ENCODE assay signal across 8 cellular contexts in the genomic region with DNA sequence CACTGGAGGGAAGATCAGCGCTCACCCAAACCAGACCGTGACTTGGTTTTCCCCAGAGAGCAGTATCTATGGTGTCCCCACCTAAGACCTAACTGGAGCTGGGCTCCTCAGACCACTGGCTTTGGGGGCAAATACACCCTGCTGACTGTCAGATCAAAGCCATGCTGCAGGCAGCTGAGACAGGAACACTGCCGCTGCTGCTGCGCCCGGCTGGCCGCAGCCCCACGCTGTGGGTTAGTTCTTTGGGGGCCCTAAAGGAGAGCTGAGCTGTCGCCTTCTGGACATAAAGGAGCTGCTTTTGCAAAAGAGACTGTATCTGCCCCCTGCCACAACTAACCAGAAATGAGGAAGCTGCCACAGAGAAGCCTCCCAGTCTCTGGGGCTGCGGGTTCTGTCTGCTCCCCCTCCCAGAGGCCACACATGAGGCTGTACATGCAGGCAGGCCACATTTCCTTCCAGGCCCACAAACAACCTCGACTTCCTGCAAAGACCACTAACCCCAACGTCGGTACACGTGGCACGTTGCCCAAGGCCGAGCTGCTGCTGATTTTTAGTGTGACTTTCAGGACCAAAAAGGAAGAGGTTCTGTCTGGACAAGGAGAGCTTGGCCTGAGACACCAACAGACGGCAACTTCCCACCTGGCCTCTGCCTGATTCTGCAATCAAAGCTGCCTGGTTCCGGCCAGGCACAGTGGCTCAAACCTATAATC. TPM values are rescaled to one million over a fixed set of nuclear protein-coding genes. Genes with fewer than 3 reads are reported as not detected.
DNase-seq lines count a peak whose midpoint lies in the region; ATAC-seq, FAIRE-seq and TF ChIP-seq lines count a peak whose summit lies in the region.

No MANE protein-coding gene starts in this region.

- peaks cover 14% of the 10 kb centered on the region for H3K27me3 Mint-ChIP-seq in type B pancreatic cell

- ATAC-seq in A549, result peak; percentile 10 to 23; a peak in 3 of 6 replicates

- H3K4me3 ChIP-seq in A549, result no peak overlapping the region
- peak overlapping the region; percentile 5; the same call in 1 of the 2 replicates for H3K4me3 ChIP-seq in Jurkat, Clone E6-1 (ENCODE audit: low read length)

- TF ChIP-seq EP300 in A549 (IDR thresholded peaks at IDR 0.05), result no peak

- WGBS in A549 (ENCODE audit: missing lambda C conversion rate), result 57% methylated on average over 17 of the region's 17 CpGs

- H3K4me1 Mint-ChIP-seq in type B pancreatic cell (ENCODE audit: unreplicated experiment), result no peaks in the 10 kb centered on the region

- no peaks in the 10 kb centered on the region for H3K4me1 ChIP-seq in A549

- no peak overlapping the region for H3K4me2 ChIP-seq in A549

- H3K9me3 Mint-ChIP-seq in type B pancreatic cell, result no peaks in the 10 kb centered on the region

- H3K27ac Mint-ChIP-seq in type B pancreatic cell, result no peak overlapping the region

- TF ChIP-seq POLR2A in A549 (IDR thresholded peaks at IDR 0.05; ENCODE audit: low read length), result no peak

- TF ChIP-seq CTCF in A549 (IDR thresholded peaks at IDR 0.05) (no peak), type B pancreatic cell (conservative IDR thresholded peaks at IDR 0.05) (no peak)

- POLR2A ChIA-PET in A549 (lab: Yijun Ruan, JAX), result no interaction called here

- TF ChIP-seq RAD21 in A549 (conservative IDR thresholded peaks at IDR 0.05 in 1 of 2, IDR thresholded peaks at IDR 0.05 in 1 of 2), result no peak

- H3K4me3 Mint-ChIP-seq in type B pancreatic cell, result no peak overlapping the region

- peak overlapping the region in 1 of 2 experiments; percentile 22; a peak in 1 of 6 replicates for H3K27ac ChIP-seq in A549

- DNase-seq in A549 (ENCODE audit: low read depth in 1 of 2, low spot score in 1 of 2) (no peak), GM19238 (ENCODE audit: insufficient read length, low spot score) (peak; percentile 86), glomerular endothelial cell (ENCODE audit: extremely low read depth, low read depth, low spot score) (peak; percentile 7), A172 (ENCODE audit: low spot score) (no peak), type B pancreatic cell (ENCODE audit: extremely low spot score, unreplicated experiment) (no peak)
- peak; percentile 91 for DNase-seq in Jurkat, Clone E6-1 (ENCODE audit: low read depth, low spot score)
- DNase-seq in activated CD8-positive, alpha-beta memory T cell treated with anti-CD3 and anti-CD28 coated beads, Interleukin-2, amount 50 U/mL, for 4 hours, result peak; percentile 51
- DNase-seq in stimulated activated CD4-positive, alpha-beta T cell treated with anti-CD3 and anti-CD28 coated beads, Interleukin-4, amount 100 ng/mL, for 24 hours, result peak; percentile 40

- CTCF ChIA-PET in A549 (lab: Yijun Ruan, JAX), result interaction anchor here (0.6 to 10.5 kb wide), 9 partner anchors 11 to 451 kb away, joined by 3 to 120 read pairs (median 3); no protein-coding TSS in a partner anchor

- H3K9me3 ChIP-seq in A549, result no peaks in the 10 kb centered on the region

- no peaks in the 10 kb centered on the region for H3K36me3 Mint-ChIP-seq in type B pancreatic cell

- FAIRE-seq in A549 (lab: Jason Lieb, UNC), result no peak

TF ChIP-seq in A549, 52 proteins besides CTCF, POLR2A, EP300 and RAD21:
- TF ChIP-seq MYC (IDR thresholded peaks at IDR 0.05; ENCODE audit: borderline replicate concordance, low read length), result no peak
- no peak for TF ChIP-seq SREBF2 (IDR thresholded peaks at IDR 0.05)
- no peak for TF ChIP-seq HDAC2 (IDR thresholded peaks at IDR 0.05)
- TF ChIP-seq, protein P1, sequence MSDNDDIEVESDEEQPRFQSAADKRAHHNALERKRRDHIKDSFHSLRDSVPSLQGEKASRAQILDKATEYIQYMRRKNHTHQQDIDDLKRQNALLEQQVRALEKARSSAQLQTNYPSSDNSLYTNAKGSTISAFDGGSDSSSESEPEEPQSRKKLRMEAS (IDR thresholded peaks at IDR 0.05), result no peak
- TF ChIP-seq JUNB (IDR thresholded peaks at IDR 0.05), result no peak
- no peak for TF ChIP-seq RARB (CRISPR knock-in tag; IDR thresholded peaks at IDR 0.05)
- no peak for TF ChIP-seq CBX2 (IDR thresholded peaks at IDR 0.05; ENCODE audit: borderline replicate concordance, low read depth)
- TF ChIP-seq RCOR1 (IDR thresholded peaks at IDR 0.05; ENCODE audit: low read depth, low read length), result no peak
- TF ChIP-seq ZFP36 (IDR thresholded peaks at IDR 0.05; ENCODE audit: borderline replicate concordance, partially characterized antibody), result no peak
- TF ChIP-seq KDM1A (IDR thresholded peaks at IDR 0.05; ENCODE audit: low read depth), result no peak
- no peak for TF ChIP-seq CHD2 (IDR thresholded peaks at IDR 0.05; ENCODE audit: low read length, partially characterized antibody)
- no peak for TF ChIP-seq FOSB (CRISPR knock-in tag; IDR thresholded peaks at IDR 0.05)

RNA-seq across cellular contexts. Expression of gene ABR, which starts 18.2 kb away (rescaled TPM):
- polyA plus RNA-seq in A549 (2011; rRNA removed), result 62.5 and 70.9 TPM in 2 replicates
- 128 and 131 TPM in 2 replicates for polyA plus RNA-seq in A549 (2012; cell fraction: cytosol; rRNA removed)
- polyA plus RNA-seq in A549 (2012; cell fraction: nucleus; rRNA removed), result 168 and 237 TPM in 2 replicates
- 68.8 to 78.0 TPM (median 73.8 TPM) in 3 replicates for polyA plus RNA-seq in A549 (2017; fragmentation: RNase III; extraction: RNeasy Plus Mini Kit Qiagen cat#74134 plus additional on column Dnase treatment)
- polyA minus RNA-seq in A549 (2011; rRNA and poly(A)+ RNA removed), result 103 and 133 TPM in 2 replicates
- polyA plus RNA-seq in Jurkat, Clone E6-1 (2012; ENCODE audit: insufficient read depth, insufficient read length), result 32.3 TPM
- total RNA-seq in glomerular endothelial cell, result 62.5 and 67.9 TPM in 2 replicates
- total RNA-seq in A172 (2014; rRNA removed; shearing (Covaris generic)), result 44.7 and 66.9 TPM in 2 replicates
- total RNA-seq in type B pancreatic cell (ENCODE audit: low replicate concordance), result 50.7 and 63.6 TPM in 2 replicates

Comparison
In these comparisons a context has a peak if more than half of its experiments do, and no peak if none do; other contexts are left out.
1. DNase-seq: peak in GM19238 (single experiment), Jurkat, Clone E6-1 (single experiment), activated CD8-positive, alpha-beta memory T cell treated with anti-CD3 and anti-CD28 coated beads, Interleukin-2, amount 50 U/mL, for 4 hours (single experiment), glomerular endothelial cell (single experiment) and stimulated activated CD4-positive, alpha-beta T cell treated with anti-CD3 and anti-CD28 coated beads, Interleukin-4, amount 100 ng/mL, for 24 hours (single experiment); none in A549 (0 of 2), A172 (single experiment) and type B pancreatic cell (single experiment).